8 cellular contexts compared by ENCODE assay signal in the genomic region with DNA sequence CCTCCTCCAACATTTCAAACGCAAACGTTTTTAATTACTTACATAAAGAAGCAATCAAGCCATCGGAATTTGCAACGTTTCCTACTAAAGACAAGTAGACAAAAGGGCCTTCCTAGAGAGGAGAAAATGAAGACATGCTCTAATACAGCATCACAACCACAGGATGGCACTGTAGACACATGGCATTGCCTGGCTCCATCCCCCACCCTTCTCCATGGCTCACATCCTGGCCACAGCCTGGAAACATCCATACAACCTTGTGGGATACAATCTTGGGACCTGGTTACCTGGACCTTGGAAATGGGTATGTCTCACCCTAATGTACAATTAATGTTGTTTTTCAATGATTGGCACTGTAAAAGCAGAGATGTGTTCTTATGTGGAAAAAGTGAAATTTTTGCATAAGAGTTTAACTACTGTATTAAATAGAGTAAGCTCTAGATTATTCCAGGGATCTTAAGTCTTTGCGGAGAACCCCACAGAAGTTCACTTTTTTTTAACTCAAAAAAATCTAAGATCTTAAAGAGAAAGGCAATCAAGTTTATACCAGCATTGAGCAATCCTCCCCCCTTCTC. TPM values are rescaled to one million over a fixed set of nuclear protein-coding genes. Genes with fewer than 3 reads are reported as not detected.
DNase-seq lines count a peak whose midpoint lies in the region; ATAC-seq and TF ChIP-seq lines count a peak whose summit lies in the region.

No MANE protein-coding gene starts in this region.

- H3K4me3 Mint-ChIP-seq in activated naive CD4-positive, alpha-beta T cell treated with anti-CD3 and anti-CD28 coated beads for 36 hours, result no peak overlapping the region

- H3K9me3 Mint-ChIP-seq in activated naive CD4-positive, alpha-beta T cell treated with anti-CD3 and anti-CD28 coated beads for 36 hours, result no peaks in the 10 kb centered on the region

- no peaks in the 10 kb centered on the region for H3K9me2 ChIP-seq in PC-3 (replicated peaks; ENCODE audit: low read length)

- H3K4me3 ChIP-seq in PC-3 (ENCODE audit: low read length) (no peak overlapping the region), thyroid gland (replicated peaks in 1 of 3) (no peak overlapping the region)

- WGBS in thyroid gland, 2 donors, result 73 to 74% methylated on average over 5 of the region's 5 CpGs

- no peaks in the 10 kb centered on the region for H3F3A ChIP-seq in PC-3 (ENCODE audit: low read length, unreplicated experiment)

- TF ChIP-seq CTCF in PC-3 (conservative IDR thresholded peaks at IDR 0.05; ENCODE audit: low read depth, low read length), result peak; percentile 75
- TF ChIP-seq CTCF in thyroid gland (IDR thresholded peaks at IDR 0.05), result peak; percentile 21 to 88 (median 68)

- peaks cover 6% of the 10 kb centered on the region; the same call in 1 of the 2 replicates for H3K4me1 ChIP-seq in PC-3 (ENCODE audit: insufficient read depth, low read length)
- no peaks in the 10 kb centered on the region for H3K4me1 ChIP-seq in thyroid gland

- BruUV-seq in PC-3 (replicated peaks; lab: Mats Ljungman, UMichigan), result no TSS peak

- H3K27ac ChIP-seq in PC-3 (ENCODE audit: low read length), result no peak overlapping the region
- H3K27ac ChIP-seq in caudate nucleus (ENCODE audit: low read depth, low read length), result no peak overlapping the region
- no peak overlapping the region for H3K27ac ChIP-seq in thyroid gland

- no peaks in the 10 kb centered on the region for H3K27me3 Mint-ChIP-seq in activated naive CD4-positive, alpha-beta T cell treated with anti-CD3 and anti-CD28 coated beads for 36 hours (ENCODE audit: low read depth)

- no peak overlapping the region for H2AFZ ChIP-seq in PC-3 (ENCODE audit: low read length)

- intact Hi-C loops in activated naive CD4-positive, alpha-beta T cell treated with anti-CD3 and anti-CD28 coated beads for 36 hours (cut with micrococcal nuclease), result loop anchor here (1.0 to 5.0 kb wide), 2 partner anchors 178 to 267 kb away; a partner anchor contains a TSS
- intact Hi-C loops in PC-3 (cut with micrococcal nuclease) (loop anchor here (1.0 to 5.0 kb wide), 3 partner anchors 121 to 412 kb away; no protein-coding TSS in a partner anchor), thyroid gland (cut with DNase I) (loop anchor here (5.0 kb wide), 1 partner anchor 177 kb away; no protein-coding TSS in a partner anchor)

- no peak for TF ChIP-seq POLR2A in thyroid gland (IDR thresholded peaks at IDR 0.05)

- H3K4me2 ChIP-seq in PC-3 (ENCODE audit: low read length), result no peak overlapping the region

- no peak overlapping the region for H3K9ac ChIP-seq in PC-3 (ENCODE audit: low read length)

- H3K9me3 ChIP-seq in PC-3 (ENCODE audit: low read length), result no peaks in the 10 kb centered on the region
- no peaks in the 10 kb centered on the region for H3K9me3 ChIP-seq in thyroid gland

- no peak overlapping the region for H3K27ac Mint-ChIP-seq in activated naive CD4-positive, alpha-beta T cell treated with anti-CD3 and anti-CD28 coated beads for 36 hours

- CTCF ChIA-PET in activated naive CD4-positive, alpha-beta T cell treated with anti-CD3 and anti-CD28 coated beads for 36 hours (lab: Charles Lee), result interaction anchor here (0.5 to 1.7 kb wide), 7 partner anchors 16 to 412 kb away, joined by 3 to 5 read pairs (median 3); no protein-coding TSS in a partner anchor
- CTCF ChIA-PET in PC-3 (lab: Charles Lee), result no interaction called here

- ATAC-seq in PC-3 (peak; percentile 88), GM21390 (IDR thresholded peaks at IDR 0.05; ENCODE audit: unreplicated experiment) (no peak)

- H3K36me3 Mint-ChIP-seq in activated naive CD4-positive, alpha-beta T cell treated with anti-CD3 and anti-CD28 coated beads for 36 hours (ENCODE audit: low read depth), result peaks cover 17% of the 10 kb centered on the region

- no peaks in the 10 kb centered on the region for H3K27me3 ChIP-seq in PC-3 (ENCODE audit: low read length)
- no peaks in the 10 kb centered on the region for H3K27me3 ChIP-seq in thyroid gland

- H3K79me2 ChIP-seq in PC-3 (ENCODE audit: low read length), result peaks cover 9% of the 10 kb centered on the region; the same call in 1 of the 2 replicates

- POLR2A ChIA-PET in PC-3 (lab: Charles Lee; ENCODE audit: unreplicated experiment), result no interaction called here

- H3K4me1 Mint-ChIP-seq in activated naive CD4-positive, alpha-beta T cell treated with anti-CD3 and anti-CD28 coated beads for 36 hours (ENCODE audit: low read depth), result no peaks in the 10 kb centered on the region

- no peaks in the 10 kb centered on the region for H4K20me1 ChIP-seq in PC-3 (ENCODE audit: low read length)

- peak; percentile 53 for DNase-seq in activated naive CD4-positive, alpha-beta T cell treated with anti-CD3 and anti-CD28 coated beads for 36 hours
- no peak for DNase-seq in activated naive CD4-positive, alpha-beta T cell (lab: John Stamatoyannopoulos, UW)
- DNase-seq in HuH-7 (ENCODE audit: low spot score), result peak; percentile 66
- DNase-seq in PC-3, result peak; percentile 68
- peak in 50 of 61 donors; percentile 3 to 78 (median 27) for DNase-seq in caudate nucleus (lab: John Stamatoyannopoulos, UW)
- DNase-seq in kidney tubule cell (ENCODE audit: low spot score), result peak; percentile 68
- DNase-seq in thyroid gland, result peak; percentile 60 to 66

- H3K36me3 ChIP-seq in PC-3 (ENCODE audit: low read depth, low read length) (peaks cover 13% of the 10 kb centered on the region), thyroid gland (peaks cover 0 to 5% of the 10 kb centered on the region in 2 donors)

RNA-seq across cellular contexts. Expression of a gene that starts 21.5 kb away (rescaled TPM):
- total RNA-seq in activated naive CD4-positive, alpha-beta T cell treated with anti-CD3 and anti-CD28 coated beads for 36 hours, result 10 to 100 TPM; 46.8 to 49.3 TPM
- total RNA-seq in PC-3 (2014; rRNA removed), result 108 and 118 TPM in 2 replicates
- total RNA-seq in thyroid gland, result 100 to 1,000 TPM in 1 of 4 donors, 10 to 100 TPM in 3; 41.0 to 102 (median 66.9) TPM

RNA-seq across cellular contexts. Expression of a gene that starts 41.5 kb away (rescaled TPM):
- under 1 TPM; 0.62 to 0.72 TPM for total RNA-seq in activated naive CD4-positive, alpha-beta T cell treated with anti-CD3 and anti-CD28 coated beads for 36 hours
- not detected in 2 replicates for total RNA-seq in PC-3 (2014; rRNA removed)
- 1 to 10 TPM in 1 of 4 donors, under 1 TPM in 3; 0.33 to 1.2 (median 0.43) TPM for total RNA-seq in thyroid gland

Comparison
In these comparisons a context has a peak if more than half of its experiments do, and no peak if none do; other contexts are left out.
1. DNase-seq: peak in activated naive CD4-positive, alpha-beta T cell treated with anti-CD3 and anti-CD28 coated beads for 36 hours (single experiment), HuH-7 (single experiment), PC-3 (single experiment), caudate nucleus (50 of 61), kidney tubule cell (single experiment) and thyroid gland (2 of 2); none in activated naive CD4-positive, alpha-beta T cell (0 of 4).